In the genomic region with DNA sequence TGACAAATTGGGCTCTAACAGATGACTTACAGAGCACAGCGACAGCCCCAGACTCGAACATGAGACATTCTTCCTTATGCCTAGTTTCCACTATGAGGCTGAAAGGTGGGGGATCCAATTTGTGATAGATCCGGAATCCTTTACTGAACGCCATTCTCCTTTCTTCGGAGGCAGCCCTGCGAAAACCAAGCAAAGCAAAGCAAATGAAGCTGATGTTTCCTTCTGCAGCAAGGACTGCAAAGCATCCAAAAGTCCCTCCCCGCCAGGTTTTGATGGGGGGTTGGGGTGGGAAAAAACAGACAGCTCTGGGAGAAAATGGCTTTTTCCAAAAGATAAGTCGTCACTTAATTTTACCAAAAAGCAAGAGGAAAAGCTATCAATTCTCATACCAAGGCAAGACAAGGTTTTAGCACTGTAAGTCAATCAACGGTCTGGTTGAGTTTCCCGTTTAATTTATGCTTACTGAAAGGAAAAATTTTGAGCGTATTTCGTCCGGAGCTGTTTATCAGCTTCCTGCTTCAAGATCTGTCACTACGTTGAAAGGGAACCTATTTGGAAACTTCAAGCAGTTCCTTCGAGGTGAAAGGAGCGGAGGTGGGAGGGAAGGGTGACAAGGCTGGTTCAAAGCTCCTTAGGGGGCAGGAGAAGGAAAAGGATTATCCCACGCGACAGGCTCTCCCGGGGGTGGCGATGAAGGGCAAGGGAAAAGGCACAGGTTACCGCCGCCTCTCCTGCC, we compare ENCODE assay signal across 8 cellular contexts. TPM values are rescaled to one million over a fixed set of nuclear protein-coding genes. Genes with fewer than 3 reads are reported as not detected.
DNase-seq lines count a peak whose midpoint lies in the region; ATAC-seq and TF ChIP-seq lines count a peak whose summit lies in the region.

No MANE protein-coding gene starts in this region.

- DNase-seq in DMS53 (lab: John Stamatoyannopoulos, UW) = peak; percentile 54
- DNase-seq in SJSA1 (ENCODE audit: low read depth in 1 of 2, low spot score in 2 of 2) = peak in 1 of 2 experiments; percentile 50
- peak in 1 of 2 donors; percentile 20 for DNase-seq in breast epithelium (ENCODE audit: low spot score in 2 of 2)
- DNase-seq in iris pigment epithelial cell (ENCODE audit: low read depth) = peak; percentile 39
- DNase-seq in smooth muscle cell (lab: John Stamatoyannopoulos, UW; ENCODE audit: unreplicated experiment) = peak; percentile 42
- DNase-seq in NCI-H1436 treated with DMSO at 0.1 percent for 48 hours (lab: John Stamatoyannopoulos, UW) = no peak

- TF ChIP-seq POLR2A in breast epithelium (IDR thresholded peaks at IDR 0.05) = no peak

- H3K9ac ChIP-seq in smooth muscle cell (ENCODE audit: low read depth) = peak overlapping the region; percentile 93

- H3K4me1 ChIP-seq in SJSA1 (replicated peaks) = peaks cover 11% of the 10 kb centered on the region
- no peaks in the 10 kb centered on the region for H3K4me1 ChIP-seq in breast epithelium
- peaks cover 14% of the 10 kb centered on the region for H3K4me1 ChIP-seq in smooth muscle cell (ENCODE audit: low read depth)

- peak overlapping the region; percentile 98 for H3K4me2 ChIP-seq in smooth muscle cell

- H3K36me3 ChIP-seq in SJSA1 (peaks cover 8% of the 10 kb centered on the region), breast epithelium (no peaks in the 10 kb centered on the region), smooth muscle cell (ENCODE audit: low read depth) (no peaks in the 10 kb centered on the region)

- H3K9me3 ChIP-seq in SJSA1 (replicated peaks) = no peaks in the 10 kb centered on the region
- no peaks in the 10 kb centered on the region for H3K9me3 ChIP-seq in breast epithelium
- no peaks in the 10 kb centered on the region for H3K9me3 ChIP-seq in smooth muscle cell (replicated peaks; ENCODE audit: low read depth)

- intact Hi-C loops in breast epithelium (cut with DNase I; ENCODE audit: low total_unique reads) = no loop called here

- no peak for TF ChIP-seq CTCF in breast epithelium (IDR thresholded peaks at IDR 0.05)
- TF ChIP-seq CTCF in smooth muscle cell (IDR thresholded peaks at IDR 0.05; ENCODE audit: borderline replicate concordance, insufficient read depth, poor library complexity, severe bottlenecking) = no peak

- H3F3A ChIP-seq in smooth muscle cell (ENCODE audit: low read depth) = peaks cover 5% of the 10 kb centered on the region

- WGBS in smooth muscle cell (ENCODE audit: low lambda C conversion rate) = 2% methylated on average over 22 of the region's 22 CpGs

- H2AFZ ChIP-seq in smooth muscle cell (ENCODE audit: low read depth) = peak overlapping the region; percentile 99

- peaks cover 16% of the 10 kb centered on the region for H3K79me2 ChIP-seq in smooth muscle cell (ENCODE audit: low read depth)

- ATAC-seq in HG03565 (IDR thresholded peaks at IDR 0.05; ENCODE audit: unreplicated experiment) (peak; percentile 1), GM21360 (IDR thresholded peaks at IDR 0.05; ENCODE audit: unreplicated experiment) (no peak)

- H3K27ac ChIP-seq in SJSA1 = peak overlapping the region; percentile 27
- peak overlapping the region; percentile 90 for H3K27ac ChIP-seq in breast epithelium
- peak overlapping the region; percentile 88 for H3K27ac ChIP-seq in smooth muscle cell (ENCODE audit: low read depth)

- H4K20me1 ChIP-seq in smooth muscle cell (ENCODE audit: low read depth) = peaks cover 5% of the 10 kb centered on the region

- no peaks in the 10 kb centered on the region for H3K27me3 ChIP-seq in SJSA1 (replicated peaks)
- H3K27me3 ChIP-seq in breast epithelium = no peaks in the 10 kb centered on the region
- H3K27me3 ChIP-seq in smooth muscle cell (ENCODE audit: low read depth) = no peaks in the 10 kb centered on the region

- H3K4me3 ChIP-seq in SJSA1 (peak overlapping the region; percentile 76), breast epithelium (peak overlapping the region; percentile 75 to 96 (median 84)), smooth muscle cell (peak overlapping the region; percentile 92)

RNA-seq across cellular contexts. Expression of gene SYNJ1, which starts 0.9 kb away (rescaled TPM):
- 2.0 and 5.8 TPM in 2 replicates for total RNA-seq in SJSA1 (2014; rRNA removed; shearing (Covaris generic))
- total RNA-seq in breast epithelium = 10 to 100 TPM in 2 of 3 donors, 1 to 10 TPM in 1; 8.2 to 13.9 (median 11.0) TPM
- total RNA-seq in smooth muscle cell = 7.9 and 8.5 TPM in 2 replicates
- 2.7 and 5.4 TPM in 2 replicates for polyA plus RNA-seq in smooth muscle cell

RNA-seq across cellular contexts. Expression of gene PAXBP1, which starts 44.6 kb away (rescaled TPM):
- 25.6 and 30.7 TPM in 2 replicates for total RNA-seq in SJSA1 (2014; rRNA removed; shearing (Covaris generic))
- total RNA-seq in breast epithelium = 100 to 1,000 TPM in 1 of 3 donors, 10 to 100 TPM in 2; 38.9 to 106 (median 67.2) TPM
- 43.2 and 53.8 TPM in 2 replicates for total RNA-seq in smooth muscle cell
- 11.9 and 17.9 TPM in 2 replicates for polyA plus RNA-seq in smooth muscle cell

Comparison
In these comparisons a context has a peak if more than half of its experiments do, and no peak if none do; other contexts are left out.
1. H3K27ac ChIP-seq: peak in every context shown above with its lines; median percentile 90 in breast epithelium; 88 in smooth muscle cell; 27 in SJSA1.